9 cellular contexts compared by ENCODE assay signal in the genomic region with DNA sequence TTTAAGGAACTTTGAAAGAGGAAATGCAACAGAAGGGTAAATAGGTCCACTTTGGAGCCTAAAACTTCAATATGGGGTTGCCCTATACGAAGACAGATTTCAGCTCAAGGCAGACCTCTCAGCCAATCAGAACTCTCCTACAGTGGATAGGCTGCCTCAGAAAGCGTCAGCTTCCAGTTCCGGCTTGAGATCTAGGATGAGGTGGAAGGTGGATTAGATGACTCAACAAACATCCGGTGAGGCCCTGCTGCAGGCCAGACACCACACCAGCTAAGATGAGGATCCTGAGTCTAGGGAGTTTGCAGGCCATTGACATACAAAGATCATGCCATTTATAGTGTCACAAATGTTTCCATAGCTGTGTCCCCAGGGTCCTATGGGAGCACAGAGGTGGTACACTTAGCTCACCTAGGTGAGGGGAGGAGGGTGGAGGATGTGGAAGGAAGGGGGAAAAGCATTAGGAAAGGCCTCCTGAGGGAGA.
DNase-seq lines count a peak whose midpoint lies in the region; ATAC-seq and TF ChIP-seq lines count a peak whose summit lies in the region.
"Had no signal": no experiment of that assay in that cellular context is flagged by ENCODE, and none has a peak within 500 bp of the region (broad histone marks: within the 10 kb centered on the region; RNA-seq: fewer than 3 reads in every experiment).

No MANE protein-coding gene starts in this region.

- no peak overlapping the region for H3K4me3 ChIP-seq in coronary artery
- H3K4me3 ChIP-seq in foreskin fibroblast (ENCODE audit: low read depth in 1 of 2, low read length in 2 of 2): no peak overlapping the region
- H3K4me3 ChIP-seq: body of pancreas had no signal

- ATAC-seq in GM18499 (IDR thresholded peaks at IDR 0.05; ENCODE audit: insufficient read depth, unreplicated experiment) (peak; percentile 65), GM21526 (IDR thresholded peaks at IDR 0.05; ENCODE audit: low FRiP score, unreplicated experiment) (peak; percentile 80), HG03521 (IDR thresholded peaks at IDR 0.05; ENCODE audit: unreplicated experiment) (peak; percentile 85)
- ATAC-seq: body of pancreas had no signal

- peak; percentile 32 for DNase-seq in ecto neural progenitor cell (ENCODE audit: low spot score)
- no peak for DNase-seq in GOT3 (lab: John Stamatoyannopoulos, UW)
- no peak for DNase-seq in NCI-H1092 treated with DMSO at 0.1 percent for 48 hours (lab: John Stamatoyannopoulos, UW)
- DNase-seq in coronary artery (ENCODE audit: low spot score): no peak
- DNase-seq in foreskin fibroblast: no peak

- no peak overlapping the region for H3K27ac ChIP-seq in coronary artery

- TF ChIP-seq CTCF in coronary artery (IDR thresholded peaks at IDR 0.05) (no peak), foreskin fibroblast (IDR thresholded peaks at IDR 0.05; ENCODE audit: low read depth, low read length) (no peak)
